16 cellular contexts compared by ENCODE assay signal in the genomic region with DNA sequence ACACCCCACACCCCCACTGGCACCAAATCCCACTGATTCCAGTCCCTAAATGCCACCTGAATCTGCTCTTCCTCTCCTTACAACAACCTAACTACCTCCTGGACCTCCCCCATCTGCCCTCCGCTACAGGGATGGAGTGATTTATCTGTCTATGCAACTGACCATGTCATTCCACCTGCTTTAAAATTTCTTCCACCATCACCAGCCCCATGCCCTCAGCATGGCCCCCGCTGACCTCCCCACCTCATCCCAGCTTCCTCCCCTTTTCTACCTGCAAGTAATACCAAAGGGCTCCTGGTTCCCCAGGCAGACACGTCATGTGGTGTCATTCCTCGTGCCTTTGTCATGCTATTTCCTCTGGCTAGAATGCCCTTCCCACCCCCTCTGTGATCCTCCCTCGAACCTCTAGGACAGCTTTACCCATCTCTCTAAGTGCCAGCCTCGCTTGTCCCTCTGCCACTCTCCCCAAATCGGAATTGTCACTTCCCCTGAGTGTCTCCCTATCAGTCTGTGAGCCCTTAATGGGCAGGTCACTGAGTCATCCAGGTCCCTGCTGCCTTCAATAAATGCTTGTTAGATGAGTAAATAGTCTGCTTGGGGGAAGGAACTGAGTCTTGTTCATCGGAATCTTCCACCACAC. TPM values are rescaled to one million over a fixed set of nuclear protein-coding genes. Genes with fewer than 3 reads are reported as not detected.
DNase-seq lines count a peak whose midpoint lies in the region; ATAC-seq and TF ChIP-seq lines count a peak whose summit lies in the region.
"Had no signal": no experiment of that assay in that cellular context is flagged by ENCODE, and none has a peak within 500 bp of the region (broad histone marks: within the 10 kb centered on the region; RNA-seq: fewer than 3 reads in every experiment).

No MANE protein-coding gene starts in this region.

- ATAC-seq in heart right ventricle, result no peak

- H2AFZ ChIP-seq in smooth muscle cell (ENCODE audit: low read depth), result no peak overlapping the region

- peak overlapping the region; percentile 20 for H3K9ac ChIP-seq in smooth muscle cell (ENCODE audit: low read depth)

- POLR2A ChIA-PET in MCF 10A (lab: Yijun Ruan, JAX), result interaction anchor here (0.6 to 1.0 kb wide), 3 partner anchors 23 to 1423 kb away, joined by 3 to 4 read pairs (median 4); a partner anchor contains a TSS

- intact Hi-C loops in MCF 10A (cut with micrococcal nuclease) (loop anchor here (1.0 kb wide), 2 partner anchors 8 to 17 kb away; a partner anchor contains a TSS), breast epithelium (cut with DNase I; ENCODE audit: low total_unique reads) (no loop called here), left ventricle myocardium inferior (cut with micrococcal nuclease) (no loop called here), heart right ventricle (cut with DNase I) (no loop called here)

- DNase-seq in MCF 10A (ENCODE audit: unreplicated experiment) (peak; percentile 67), breast epithelium (ENCODE audit: low spot score in 2 of 2) (no peak), RPMI7951 (ENCODE audit: low read depth) (peak; percentile 37), glomerular visceral epithelial cell (ENCODE audit: extremely low spot score) (peak; percentile 46), smooth muscle cell (lab: John Stamatoyannopoulos, UW; ENCODE audit: unreplicated experiment) (no peak), left ventricle myocardium inferior (no peak), heart right ventricle (no peak), NCI-H510A treated with DMSO at 0.1 percent for 48 hours (lab: John Stamatoyannopoulos, UW) (no peak)
- DNase-seq: activated CD4-positive, alpha-beta memory T cell treated with anti-CD3 and anti-CD28 coated beads for 36 hours; activated naive CD4-positive, alpha-beta T cell treated with anti-CD3 and anti-CD28 coated beads for 36 hours; DMS153; KBM-7; NCI-H187 had no signal

- no peaks in the 10 kb centered on the region for H3K36me3 ChIP-seq in breast epithelium
- no peaks in the 10 kb centered on the region for H3K36me3 ChIP-seq in smooth muscle cell (ENCODE audit: low read depth)
- no peaks in the 10 kb centered on the region for H3K36me3 ChIP-seq in left ventricle myocardium inferior
- H3K36me3 ChIP-seq in heart right ventricle, result no peaks in the 10 kb centered on the region

- peak overlapping the region; percentile 86 for H3K27ac Mint-ChIP-seq in MCF 10A (ENCODE audit: low read depth, unreplicated experiment)
- H3K27ac Mint-ChIP-seq: activated CD4-positive, alpha-beta memory T cell treated with anti-CD3 and anti-CD28 coated beads for 36 hours; activated naive CD4-positive, alpha-beta T cell treated with anti-CD3 and anti-CD28 coated beads for 36 hours; nephron; T-helper 2 cell treated with Interferon-gamma antibody and Interleukin-4, amounts not matched to agents 5 μg/mL and 100 μg/mL, for 36 hours had no signal

- no peaks in the 10 kb centered on the region for H3F3A ChIP-seq in smooth muscle cell (ENCODE audit: low read depth)

- H3K4me3 Mint-ChIP-seq in MCF 10A (ENCODE audit: unreplicated experiment), result peak overlapping the region; percentile 57
- H3K4me3 Mint-ChIP-seq: activated CD4-positive, alpha-beta memory T cell treated with anti-CD3 and anti-CD28 coated beads for 36 hours; activated naive CD4-positive, alpha-beta T cell treated with anti-CD3 and anti-CD28 coated beads for 36 hours; nephron; T-helper 2 cell treated with Interferon-gamma antibody and Interleukin-4, amounts not matched to agents 5 μg/mL and 100 μg/mL, for 36 hours had no signal

- H3K79me2 ChIP-seq in smooth muscle cell (ENCODE audit: low read depth), result no peaks in the 10 kb centered on the region

- no peak overlapping the region for H3K4me3 ChIP-seq in breast epithelium
- no peak overlapping the region for H3K4me3 ChIP-seq in smooth muscle cell
- H3K4me3 ChIP-seq in left ventricle myocardium inferior, result no peak overlapping the region
- no peak overlapping the region for H3K4me3 ChIP-seq in heart right ventricle

- CTCF ChIA-PET in MCF 10A (lab: Yijun Ruan, JAX), result interaction anchor here (0.6 to 1.8 kb wide), 7 partner anchors 8 to 964 kb away, joined by 4 to 8 read pairs (median 4); a partner anchor contains a TSS

- peak overlapping the region; percentile 60 for H3K4me2 ChIP-seq in smooth muscle cell

- TF ChIP-seq POLR2A in breast epithelium (IDR thresholded peaks at IDR 0.05), result no peak

- no peaks in the 10 kb centered on the region for H4K20me1 ChIP-seq in smooth muscle cell (ENCODE audit: low read depth)

- H3K4me1 ChIP-seq in breast epithelium, result no peaks in the 10 kb centered on the region
- H3K4me1 ChIP-seq in smooth muscle cell (ENCODE audit: low read depth), result no peaks in the 10 kb centered on the region
- H3K4me1 ChIP-seq in left ventricle myocardium inferior, result no peaks in the 10 kb centered on the region
- H3K4me1 ChIP-seq in heart right ventricle, result no peaks in the 10 kb centered on the region

- H3K4me1 Mint-ChIP-seq in MCF 10A (ENCODE audit: insufficient read depth, unreplicated experiment), result peaks cover 13% of the 10 kb centered on the region
- H3K4me1 Mint-ChIP-seq: nephron had no signal

- no peaks in the 10 kb centered on the region for H3K27me3 ChIP-seq in breast epithelium
- no peaks in the 10 kb centered on the region for H3K27me3 ChIP-seq in smooth muscle cell (ENCODE audit: low read depth)
- peaks cover 80% of the 10 kb centered on the region for H3K27me3 ChIP-seq in left ventricle myocardium inferior (ENCODE audit: low read depth)
- H3K27me3 ChIP-seq in heart right ventricle, result peaks cover 0 to 26% (median 0%) of the 10 kb centered on the region in 7 donors

- 23% methylated on average over 8 of the region's 8 CpGs for WGBS in smooth muscle cell (ENCODE audit: low lambda C conversion rate)
- 50 to 51% methylated on average over 8 of the region's 8 CpGs for WGBS in heart right ventricle, 2 donors

- no peaks in the 10 kb centered on the region for H3K9me3 ChIP-seq in breast epithelium
- H3K9me3 ChIP-seq in smooth muscle cell (replicated peaks; ENCODE audit: low read depth), result no peaks in the 10 kb centered on the region
- H3K9me3 ChIP-seq in left ventricle myocardium inferior (replicated peaks), result no peaks in the 10 kb centered on the region
- no peaks in the 10 kb centered on the region for H3K9me3 ChIP-seq in heart right ventricle

- no peak overlapping the region for H3K27ac ChIP-seq in breast epithelium
- peak overlapping the region; percentile 86 for H3K27ac ChIP-seq in smooth muscle cell (ENCODE audit: low read depth)
- H3K27ac ChIP-seq in left ventricle myocardium inferior (replicated peaks), result no peak overlapping the region
- H3K27ac ChIP-seq in heart right ventricle, result no peak overlapping the region

- TF ChIP-seq CTCF in MCF 10A (IDR thresholded peaks at IDR 0.05; ENCODE audit: unreplicated experiment) (no peak), breast epithelium (IDR thresholded peaks at IDR 0.05) (no peak), smooth muscle cell (IDR thresholded peaks at IDR 0.05; ENCODE audit: borderline replicate concordance, insufficient read depth, poor library complexity, severe bottlenecking) (no peak), left ventricle myocardium inferior (IDR thresholded peaks at IDR 0.05; ENCODE audit: borderline replicate concordance) (no peak), heart right ventricle (IDR thresholded peaks at IDR 0.05) (no peak)

- H3K27me3 Mint-ChIP-seq in MCF 10A (ENCODE audit: insufficient read depth, unreplicated experiment), result no peaks in the 10 kb centered on the region

- H3K9me3 Mint-ChIP-seq in MCF 10A (ENCODE audit: unreplicated experiment), result no peaks in the 10 kb centered on the region
- H3K9me3 Mint-ChIP-seq: activated CD4-positive, alpha-beta memory T cell treated with anti-CD3 and anti-CD28 coated beads for 36 hours; activated naive CD4-positive, alpha-beta T cell treated with anti-CD3 and anti-CD28 coated beads for 36 hours; nephron; T-helper 2 cell treated with Interferon-gamma antibody and Interleukin-4, amounts not matched to agents 5 μg/mL and 100 μg/mL, for 36 hours had no signal

- BruUV-seq in MCF 10A (replicated peaks; lab: Mats Ljungman, UMichigan), result no TSS peak

- H3K36me3 Mint-ChIP-seq in MCF 10A (ENCODE audit: insufficient read depth, unreplicated experiment), result no peaks in the 10 kb centered on the region
- H3K36me3 Mint-ChIP-seq: activated CD4-positive, alpha-beta memory T cell treated with anti-CD3 and anti-CD28 coated beads for 36 hours had no signal

RNA-seq across cellular contexts. Expression of a gene that starts 3.7 kb away (rescaled TPM):
- 0.27 and 0.28 TPM in 2 replicates for total RNA-seq in MCF 10A (2022)
- total RNA-seq in breast epithelium, result under 1 TPM in 1 of 3 donors, not detected in 2; 0.15 TPM
- not detected in 2 replicates for total RNA-seq in RPMI7951 (2014; rRNA removed; shearing (Covaris generic))
- 0.67 and 0.85 TPM in 2 replicates for total RNA-seq in smooth muscle cell
- 0.39 TPM in 1 of 2 replicates, not detected in the other for polyA plus RNA-seq in smooth muscle cell
- total RNA-seq in left ventricle myocardium inferior, result not detected
- total RNA-seq in heart right ventricle, result not detected
- polyA plus RNA-seq in heart right ventricle, result not detected
- total RNA-seq: activated CD4-positive, alpha-beta memory T cell treated with anti-CD3 and anti-CD28 coated beads for 36 hours; activated naive CD4-positive, alpha-beta T cell treated with anti-CD3 and anti-CD28 coated beads for 36 hours; fibroblast of lung had no signal
- polyA plus RNA-seq: fibroblast of lung had no signal

RNA-seq across cellular contexts. Expression of a gene that starts 8.4 kb away (rescaled TPM):
- total RNA-seq in MCF 10A (2022) (26.5 and 33.2 TPM in 2 replicates), breast epithelium (1 to 10 TPM in 1 of 3 donors, under 1 TPM in 1, not detected in 1; 0.73 to 1.3 TPM), smooth muscle cell (7.3 and 8.8 TPM in 2 replicates), left ventricle myocardium inferior (not detected), heart right ventricle (not detected)
- not detected in 2 replicates for total RNA-seq in RPMI7951 (2014; rRNA removed; shearing (Covaris generic))
- polyA plus RNA-seq in smooth muscle cell (2.5 and 10.4 TPM in 2 replicates), heart right ventricle (not detected)
- total RNA-seq: activated CD4-positive, alpha-beta memory T cell treated with anti-CD3 and anti-CD28 coated beads for 36 hours; activated naive CD4-positive, alpha-beta T cell treated with anti-CD3 and anti-CD28 coated beads for 36 hours; fibroblast of lung had no signal
- polyA plus RNA-seq: fibroblast of lung had no signal

RNA-seq across cellular contexts. Expression of a gene that starts 17.8 kb away (rescaled TPM):
- total RNA-seq in MCF 10A (2022) (67.1 and 74.8 TPM in 2 replicates), breast epithelium (1 to 10 TPM in 1 of 3 donors, under 1 TPM in 1, not detected in 1; 0.33 to 1.2 TPM), smooth muscle cell (5.6 and 10.0 TPM in 2 replicates), left ventricle myocardium inferior (not detected), heart right ventricle (not detected)
- not detected in 2 replicates for total RNA-seq in RPMI7951 (2014; rRNA removed; shearing (Covaris generic))
- polyA plus RNA-seq in smooth muscle cell (2.9 and 13.1 TPM in 2 replicates), heart right ventricle (not detected)
- total RNA-seq: activated CD4-positive, alpha-beta memory T cell treated with anti-CD3 and anti-CD28 coated beads for 36 hours; activated naive CD4-positive, alpha-beta T cell treated with anti-CD3 and anti-CD28 coated beads for 36 hours; fibroblast of lung had no signal
- polyA plus RNA-seq: fibroblast of lung had no signal

RNA-seq across cellular contexts. Expression of a gene that starts 29.5 kb away (rescaled TPM):
- total RNA-seq in MCF 10A (2022), result not detected in 2 replicates
- 10 to 100 TPM in 2 of 3 donors, 1 to 10 TPM in 1; 8.9 to 39.3 (median 18.9) TPM for total RNA-seq in breast epithelium
- total RNA-seq in RPMI7951 (2014; rRNA removed; shearing (Covaris generic)), result not detected in 2 replicates
- total RNA-seq in smooth muscle cell, result not detected in 2 replicates
- polyA plus RNA-seq in smooth muscle cell, result 0.35 TPM in 1 of 2 replicates, not detected in the other
- total RNA-seq in left ventricle myocardium inferior, result 27.0 TPM
- total RNA-seq in heart right ventricle, result 10 to 100 TPM in 9 of 10 donors, 1 to 10 TPM in 1; 9.0 to 37.8 (median 22.7) TPM
- 10 to 100 TPM; 20.3 to 50.1 TPM for polyA plus RNA-seq in heart right ventricle
- total RNA-seq: activated CD4-positive, alpha-beta memory T cell treated with anti-CD3 and anti-CD28 coated beads for 36 hours; fibroblast of lung had no signal
- polyA plus RNA-seq: fibroblast of lung had no signal

Comparison
In these comparisons a context has a peak if more than half of its experiments do, and no peak if none do; other contexts are left out.
1. DNase-seq: peak in MCF 10A (single experiment), RPMI7951 (single experiment) and glomerular visceral epithelial cell (single experiment); none in breast epithelium (0 of 2), smooth muscle cell (single experiment), left ventricle myocardium inferior (single experiment), heart right ventricle (0 of 2) and NCI-H510A treated with DMSO at 0.1 percent for 48 hours (single experiment).